ENCODE assay signal across 16 cellular contexts in genomic region chr3:123536153-123536895, GRCh38. TPM values are rescaled to one million over a fixed set of nuclear protein-coding genes. Genes with fewer than 3 reads are reported as not detected.
DNase-seq lines count a peak whose midpoint lies in the region; ATAC-seq, FAIRE-seq and TF ChIP-seq lines count a peak whose summit lies in the region.
"Had no signal": no experiment of that assay in that cellular context is flagged by ENCODE, and none has a peak within 500 bp of the region (broad histone marks: within the 10 kb centered on the region; RNA-seq: fewer than 3 reads in every experiment).

No MANE protein-coding gene starts in this region.

- no peaks in the 10 kb centered on the region for H3K36me3 ChIP-seq in heart right ventricle

- no peak overlapping the region for H3K4me3 ChIP-seq in heart right ventricle

- DNase-seq in GM12891 (ENCODE audit: insufficient read length, low spot score), result no peak
- DNase-seq in D341Med (ENCODE audit: low spot score), result no peak
- DNase-seq in activated T-helper 2 cell treated with anti-CD3 and anti-CD28 coated beads, Interferon-gamma antibody, Interleukin-2, Interleukin-4, amounts not matched to agents 10 μg/mL and 5 μg/mL and 100 μg/mL, durations not matched to agents 14 hours and 24 hours and 36 hours (ENCODE audit: low spot score), result no peak
- DNase-seq in sciatic nerve (ENCODE audit: low spot score), result no peak
- DNase-seq in heart right ventricle, result no peak
- DNase-seq: activated CD4-positive, alpha-beta T cell treated with anti-CD3 and anti-CD28 coated beads, Interleukin-2, amount 50 U/mL, for 4 hours; activated naive CD4-positive, alpha-beta T cell treated with Interleukin-2 at 50 U/mL for 16 hours; naive thymus-derived CD4-positive, alpha-beta T cell; NCI-H1092; NCI-H526; stimulated activated CD4-positive, alpha-beta T cell treated with anti-CD3 and anti-CD28 coated beads, Interleukin-2, amount 100 ng/mL, for 48 hours; stimulated activated naive CD4-positive, alpha-beta T cell had no signal

- H3K27ac Mint-ChIP-seq in activated T-helper 2 cell treated with anti-CD3 and anti-CD28 coated beads, Interferon-gamma antibody, Interleukin-2, Interleukin-4, amounts not matched to agents 10 μg/mL and 5 μg/mL and 100 μg/mL, durations not matched to agents 14 hours and 24 hours and 36 hours, result no peak overlapping the region
- H3K27ac Mint-ChIP-seq: T-helper 2 cell treated with Interferon-gamma antibody and Interleukin-4, amounts not matched to agents 5 μg/mL and 100 μg/mL, for 36 hours had no signal

- ATAC-seq in GM18907 (IDR thresholded peaks at IDR 0.05; ENCODE audit: unreplicated experiment) (peak; percentile 46), HG02870 (IDR thresholded peaks at IDR 0.05; ENCODE audit: unreplicated experiment) (peak; percentile 85), HG03575 (IDR thresholded peaks at IDR 0.05; ENCODE audit: extremely low read depth, insufficient number of reproducible peaks, low FRiP score, unreplicated experiment) (peak; percentile 81), sciatic nerve (no peak), heart right ventricle (no peak)
- ATAC-seq: naive thymus-derived CD4-positive, alpha-beta T cell had no signal

- no peaks in the 10 kb centered on the region for H3K4me1 ChIP-seq in heart right ventricle

- no peaks in the 10 kb centered on the region for H3K9me3 ChIP-seq in heart right ventricle

- no peak for TF ChIP-seq POLR2A in GM12891 (IDR thresholded peaks at IDR 0.05; ENCODE audit: low read depth, low read length)

- TF ChIP-seq CTCF in heart right ventricle (IDR thresholded peaks at IDR 0.05), result no peak

- H3K4me1 Mint-ChIP-seq in activated T-helper 2 cell treated with anti-CD3 and anti-CD28 coated beads, Interferon-gamma antibody, Interleukin-2, Interleukin-4, amounts not matched to agents 10 μg/mL and 5 μg/mL and 100 μg/mL, durations not matched to agents 14 hours and 24 hours and 36 hours (ENCODE audit: low read depth), result peaks cover 12% of the 10 kb centered on the region

- WGBS in heart right ventricle, 2 donors, result 89 to 93% methylated on average over 5 of the region's 5 CpGs

- H3K9me3 Mint-ChIP-seq in activated T-helper 2 cell treated with anti-CD3 and anti-CD28 coated beads, Interferon-gamma antibody, Interleukin-2, Interleukin-4, amounts not matched to agents 10 μg/mL and 5 μg/mL and 100 μg/mL, durations not matched to agents 14 hours and 24 hours and 36 hours, result no peaks in the 10 kb centered on the region
- H3K9me3 Mint-ChIP-seq: naive thymus-derived CD4-positive, alpha-beta T cell; T-helper 2 cell treated with Interferon-gamma antibody and Interleukin-4, amounts not matched to agents 5 μg/mL and 100 μg/mL, for 36 hours had no signal

- no peak overlapping the region for H3K27ac ChIP-seq in heart right ventricle

- H3K27me3 Mint-ChIP-seq in activated T-helper 2 cell treated with anti-CD3 and anti-CD28 coated beads, Interferon-gamma antibody, Interleukin-2, Interleukin-4, amounts not matched to agents 10 μg/mL and 5 μg/mL and 100 μg/mL, durations not matched to agents 14 hours and 24 hours and 36 hours (ENCODE audit: low read depth), result no peaks in the 10 kb centered on the region
- H3K27me3 Mint-ChIP-seq: naive thymus-derived CD4-positive, alpha-beta T cell had no signal

- no peaks in the 10 kb centered on the region for H3K27me3 ChIP-seq in heart right ventricle

- FAIRE-seq in GM12891 (lab: Jason Lieb, UNC), result peak; percentile 76

- H3K4me3 Mint-ChIP-seq in activated T-helper 2 cell treated with anti-CD3 and anti-CD28 coated beads, Interferon-gamma antibody, Interleukin-2, Interleukin-4, amounts not matched to agents 10 μg/mL and 5 μg/mL and 100 μg/mL, durations not matched to agents 14 hours and 24 hours and 36 hours (ENCODE audit: low read depth), result no peak overlapping the region
- H3K4me3 Mint-ChIP-seq: naive thymus-derived CD4-positive, alpha-beta T cell; T-helper 2 cell treated with Interferon-gamma antibody and Interleukin-4, amounts not matched to agents 5 μg/mL and 100 μg/mL, for 36 hours had no signal

- no peaks in the 10 kb centered on the region for H3K36me3 Mint-ChIP-seq in activated T-helper 2 cell treated with anti-CD3 and anti-CD28 coated beads, Interferon-gamma antibody, Interleukin-2, Interleukin-4, amounts not matched to agents 10 μg/mL and 5 μg/mL and 100 μg/mL, durations not matched to agents 14 hours and 24 hours and 36 hours (ENCODE audit: low read depth)

- intact Hi-C loops in activated T-helper 2 cell treated with anti-CD3 and anti-CD28 coated beads, Interferon-gamma antibody, Interleukin-2, Interleukin-4, amounts not matched to agents 10 μg/mL and 5 μg/mL and 100 μg/mL, durations not matched to agents 14 hours and 24 hours and 36 hours (cut with micrococcal nuclease), result no loop called here
- intact Hi-C loops in sciatic nerve (cut with DNase I), result no loop called here
- intact Hi-C loops in heart right ventricle (cut with DNase I), result no loop called here

TF ChIP-seq in GM12891, 5 proteins besides CTCF, POLR2A, EP300 and RAD21:
- TF ChIP-seq POU2F2 (IDR thresholded peaks at IDR 0.05; ENCODE audit: low read depth, low read length), result no peak

RNA-seq across cellular contexts. Expression of gene HACD2, which starts 48.5 kb away (rescaled TPM):
- 5.7 TPM for polyA plus RNA-seq in GM12891 (2012; ENCODE audit: low read depth, missing spikeins)
- total RNA-seq in activated T-helper 2 cell treated with anti-CD3 and anti-CD28 coated beads, Interferon-gamma antibody, Interleukin-2, Interleukin-4, amounts not matched to agents 10 μg/mL and 5 μg/mL and 100 μg/mL, durations not matched to agents 14 hours and 24 hours and 36 hours, result 29.5 and 32.5 TPM in 2 replicates
- total RNA-seq in sciatic nerve (27.9 TPM), heart right ventricle (10 to 100 TPM in 7 of 10 donors, 1 to 10 TPM in 3; 6.8 to 14.1 (median 11.0) TPM)
- polyA plus RNA-seq in heart right ventricle, result 1 to 10 TPM; 7.9 to 8.1 TPM

Comparison
In these comparisons a context has a peak if more than half of its experiments do, and no peak if none do; other contexts are left out.
1. ATAC-seq: peak in GM18907 (single experiment), HG02870 (single experiment) and HG03575 (single experiment); none in sciatic nerve (single experiment) and heart right ventricle (0 of 8).